2 cellular contexts compared by ENCODE assay signal in the genomic region with DNA sequence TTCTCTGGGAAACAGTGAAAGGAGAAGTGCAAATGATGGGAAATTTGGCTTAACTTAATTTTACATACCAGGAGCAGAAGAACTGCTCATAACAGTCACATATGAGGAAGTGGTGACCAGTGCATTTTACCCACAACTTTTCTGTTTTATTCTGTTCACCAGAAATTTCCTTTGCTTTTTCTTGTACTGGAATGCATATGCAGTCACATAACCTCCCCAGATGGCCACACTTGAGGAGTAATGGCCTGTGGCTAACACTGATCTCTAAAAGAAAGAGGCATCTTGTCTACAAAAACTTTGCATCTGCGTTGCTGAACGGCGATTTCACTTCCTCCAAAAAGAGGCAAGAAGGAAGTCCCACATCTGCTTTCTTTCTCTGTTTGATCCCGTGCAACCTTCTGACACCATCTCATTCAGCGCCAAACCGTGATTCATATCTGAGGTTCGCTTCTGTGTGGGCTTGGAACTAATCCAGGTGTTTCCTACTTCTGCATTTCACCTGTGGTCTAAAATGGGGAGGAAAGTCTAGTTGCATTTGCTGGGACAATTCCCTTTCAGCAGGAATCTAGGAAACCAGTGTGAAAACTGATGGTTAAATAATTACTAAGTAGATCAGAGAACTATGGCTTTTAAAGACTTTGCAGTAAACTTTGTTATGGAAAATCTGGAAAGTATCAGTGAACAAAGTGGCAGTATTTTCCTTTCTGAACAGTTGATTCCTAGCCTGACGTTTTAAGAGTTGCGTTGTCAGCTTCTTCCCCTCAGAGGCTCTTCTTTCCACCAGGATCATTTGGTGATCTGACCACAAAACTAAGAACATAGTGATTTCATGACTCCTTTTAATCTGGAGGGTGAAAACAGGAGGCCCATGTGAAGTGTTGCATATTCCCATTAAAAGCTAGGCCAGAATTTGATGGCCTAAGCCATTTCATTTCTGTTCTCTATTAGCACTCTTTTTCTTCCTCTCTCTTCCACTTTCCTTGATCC.
TF ChIP-seq lines count a peak whose summit lies in the region.

No MANE protein-coding gene starts in this region.

TF ChIP-seq in liver, 16 proteins besides CTCF, POLR2A, EP300 and RAD21:
- no peak for TF ChIP-seq HNF4G (IDR thresholded peaks at IDR 0.05)
- no peak for TF ChIP-seq GABPA (IDR thresholded peaks at IDR 0.05 in 1 of 2, conservative IDR thresholded peaks at IDR 0.05 in 1 of 2)
- TF ChIP-seq MAX (IDR thresholded peaks at IDR 0.05) = peak; percentile 9
- TF ChIP-seq HNF4A (conservative IDR thresholded peaks at IDR 0.05) = no peak
- TF ChIP-seq EGR1 (IDR thresholded peaks at IDR 0.05; ENCODE audit: low read depth in 2 of 2) = no peak
- peak; percentile 8 for TF ChIP-seq NR2F2 (IDR thresholded peaks at IDR 0.05)
- no peak for TF ChIP-seq ZBTB33 (IDR thresholded peaks at IDR 0.05)
- no peak for TF ChIP-seq TAF1 (conservative IDR thresholded peaks at IDR 0.05)
- no peak for TF ChIP-seq RXRA (IDR thresholded peaks at IDR 0.05)
- TF ChIP-seq FOXA2 (IDR thresholded peaks at IDR 0.05) = no peak
- no peak for TF ChIP-seq JUND (IDR thresholded peaks at IDR 0.05)
- TF ChIP-seq, protein P1, sequence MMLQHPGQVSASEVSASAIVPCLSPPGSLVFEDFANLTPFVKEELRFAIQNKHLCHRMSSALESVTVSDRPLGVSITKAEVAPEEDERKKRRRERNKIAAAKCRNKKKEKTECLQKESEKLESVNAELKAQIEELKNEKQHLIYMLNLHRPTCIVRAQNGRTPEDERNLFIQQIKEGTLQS (IDR thresholded peaks at IDR 0.05) = no peak
- no peak for TF ChIP-seq SP1 (IDR thresholded peaks at IDR 0.05)
- peak; percentile 18 for TF ChIP-seq YY1 (IDR thresholded peaks at IDR 0.05)
- no peak for TF ChIP-seq FOXA1 (IDR thresholded peaks at IDR 0.05)
- TF ChIP-seq, protein P2, sequence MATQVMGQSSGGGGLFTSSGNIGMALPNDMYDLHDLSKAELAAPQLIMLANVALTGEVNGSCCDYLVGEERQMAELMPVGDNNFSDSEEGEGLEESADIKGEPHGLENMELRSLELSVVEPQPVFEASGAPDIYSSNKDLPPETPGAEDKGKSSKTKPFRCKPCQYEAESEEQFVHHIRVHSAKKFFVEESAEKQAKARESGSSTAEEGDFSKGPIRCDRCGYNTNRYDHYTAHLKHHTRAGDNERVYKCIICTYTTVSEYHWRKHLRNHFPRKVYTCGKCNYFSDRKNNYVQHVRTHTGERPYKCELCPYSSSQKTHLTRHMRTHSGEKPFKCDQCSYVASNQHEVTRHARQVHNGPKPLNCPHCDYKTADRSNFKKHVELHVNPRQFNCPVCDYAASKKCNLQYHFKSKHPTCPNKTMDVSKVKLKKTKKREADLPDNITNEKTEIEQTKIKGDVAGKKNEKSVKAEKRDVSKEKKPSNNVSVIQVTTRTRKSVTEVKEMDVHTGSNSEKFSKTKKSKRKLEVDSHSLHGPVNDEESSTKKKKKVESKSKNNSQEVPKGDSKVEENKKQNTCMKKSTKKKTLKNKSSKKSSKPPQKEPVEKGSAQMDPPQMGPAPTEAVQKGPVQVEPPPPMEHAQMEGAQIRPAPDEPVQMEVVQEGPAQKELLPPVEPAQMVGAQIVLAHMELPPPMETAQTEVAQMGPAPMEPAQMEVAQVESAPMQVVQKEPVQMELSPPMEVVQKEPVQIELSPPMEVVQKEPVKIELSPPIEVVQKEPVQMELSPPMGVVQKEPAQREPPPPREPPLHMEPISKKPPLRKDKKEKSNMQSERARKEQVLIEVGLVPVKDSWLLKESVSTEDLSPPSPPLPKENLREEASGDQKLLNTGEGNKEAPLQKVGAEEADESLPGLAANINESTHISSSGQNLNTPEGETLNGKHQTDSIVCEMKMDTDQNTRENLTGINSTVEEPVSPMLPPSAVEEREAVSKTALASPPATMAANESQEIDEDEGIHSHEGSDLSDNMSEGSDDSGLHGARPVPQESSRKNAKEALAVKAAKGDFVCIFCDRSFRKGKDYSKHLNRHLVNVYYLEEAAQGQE (IDR thresholded peaks at IDR 0.05) = no peak

TF ChIP-seq in HepG2, 621 proteins besides CTCF, POLR2A, EP300 and RAD21:
- TF ChIP-seq ZBTB3 (CRISPR knock-in tag; IDR thresholded peaks at IDR 0.05; ENCODE audit: borderline replicate concordance, low read depth) (no peak), ZNF552 (CRISPR knock-in tag; IDR thresholded peaks at IDR 0.05; ENCODE audit: borderline replicate concordance) (no peak), ZSCAN12 (CRISPR knock-in tag; IDR thresholded peaks at IDR 0.05) (no peak), ZNF446 (CRISPR knock-in tag; IDR thresholded peaks at IDR 0.05) (no peak), RAD51 (IDR thresholded peaks at IDR 0.05; ENCODE audit: borderline replicate concordance) (no peak), SYNCRIP (IDR thresholded peaks at IDR 0.05; ENCODE audit: insufficient read depth, low read depth, low read length) (no peak), ELF1 (CRISPR knock-in tag; IDR thresholded peaks at IDR 0.05) (no peak), ZNF577 (CRISPR knock-in tag; IDR thresholded peaks at IDR 0.05; ENCODE audit: borderline replicate concordance, low read depth) (no peak), ZNF558 (CRISPR knock-in tag; IDR thresholded peaks at IDR 0.05; ENCODE audit: borderline replicate concordance) (no peak), ZNF383 (CRISPR knock-in tag; IDR thresholded peaks at IDR 0.05; ENCODE audit: borderline replicate concordance) (no peak), KMT2A (CRISPR knock-in tag; IDR thresholded peaks at IDR 0.05) (no peak), IKZF4 (CRISPR knock-in tag; IDR thresholded peaks at IDR 0.05; ENCODE audit: borderline replicate concordance, low read depth, not compliant biosample characterization) (no peak)
- TF ChIP-seq, protein P3, sequence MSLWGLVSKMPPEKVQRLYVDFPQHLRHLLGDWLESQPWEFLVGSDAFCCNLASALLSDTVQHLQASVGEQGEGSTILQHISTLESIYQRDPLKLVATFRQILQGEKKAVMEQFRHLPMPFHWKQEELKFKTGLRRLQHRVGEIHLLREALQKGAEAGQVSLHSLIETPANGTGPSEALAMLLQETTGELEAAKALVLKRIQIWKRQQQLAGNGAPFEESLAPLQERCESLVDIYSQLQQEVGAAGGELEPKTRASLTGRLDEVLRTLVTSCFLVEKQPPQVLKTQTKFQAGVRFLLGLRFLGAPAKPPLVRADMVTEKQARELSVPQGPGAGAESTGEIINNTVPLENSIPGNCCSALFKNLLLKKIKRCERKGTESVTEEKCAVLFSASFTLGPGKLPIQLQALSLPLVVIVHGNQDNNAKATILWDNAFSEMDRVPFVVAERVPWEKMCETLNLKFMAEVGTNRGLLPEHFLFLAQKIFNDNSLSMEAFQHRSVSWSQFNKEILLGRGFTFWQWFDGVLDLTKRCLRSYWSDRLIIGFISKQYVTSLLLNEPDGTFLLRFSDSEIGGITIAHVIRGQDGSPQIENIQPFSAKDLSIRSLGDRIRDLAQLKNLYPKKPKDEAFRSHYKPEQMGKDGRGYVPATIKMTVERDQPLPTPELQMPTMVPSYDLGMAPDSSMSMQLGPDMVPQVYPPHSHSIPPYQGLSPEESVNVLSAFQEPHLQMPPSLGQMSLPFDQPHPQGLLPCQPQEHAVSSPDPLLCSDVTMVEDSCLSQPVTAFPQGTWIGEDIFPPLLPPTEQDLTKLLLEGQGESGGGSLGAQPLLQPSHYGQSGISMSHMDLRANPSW (CRISPR knock-in tag; IDR thresholded peaks at IDR 0.05; ENCODE audit: borderline replicate concordance) = no peak
- TF ChIP-seq, protein P4, sequence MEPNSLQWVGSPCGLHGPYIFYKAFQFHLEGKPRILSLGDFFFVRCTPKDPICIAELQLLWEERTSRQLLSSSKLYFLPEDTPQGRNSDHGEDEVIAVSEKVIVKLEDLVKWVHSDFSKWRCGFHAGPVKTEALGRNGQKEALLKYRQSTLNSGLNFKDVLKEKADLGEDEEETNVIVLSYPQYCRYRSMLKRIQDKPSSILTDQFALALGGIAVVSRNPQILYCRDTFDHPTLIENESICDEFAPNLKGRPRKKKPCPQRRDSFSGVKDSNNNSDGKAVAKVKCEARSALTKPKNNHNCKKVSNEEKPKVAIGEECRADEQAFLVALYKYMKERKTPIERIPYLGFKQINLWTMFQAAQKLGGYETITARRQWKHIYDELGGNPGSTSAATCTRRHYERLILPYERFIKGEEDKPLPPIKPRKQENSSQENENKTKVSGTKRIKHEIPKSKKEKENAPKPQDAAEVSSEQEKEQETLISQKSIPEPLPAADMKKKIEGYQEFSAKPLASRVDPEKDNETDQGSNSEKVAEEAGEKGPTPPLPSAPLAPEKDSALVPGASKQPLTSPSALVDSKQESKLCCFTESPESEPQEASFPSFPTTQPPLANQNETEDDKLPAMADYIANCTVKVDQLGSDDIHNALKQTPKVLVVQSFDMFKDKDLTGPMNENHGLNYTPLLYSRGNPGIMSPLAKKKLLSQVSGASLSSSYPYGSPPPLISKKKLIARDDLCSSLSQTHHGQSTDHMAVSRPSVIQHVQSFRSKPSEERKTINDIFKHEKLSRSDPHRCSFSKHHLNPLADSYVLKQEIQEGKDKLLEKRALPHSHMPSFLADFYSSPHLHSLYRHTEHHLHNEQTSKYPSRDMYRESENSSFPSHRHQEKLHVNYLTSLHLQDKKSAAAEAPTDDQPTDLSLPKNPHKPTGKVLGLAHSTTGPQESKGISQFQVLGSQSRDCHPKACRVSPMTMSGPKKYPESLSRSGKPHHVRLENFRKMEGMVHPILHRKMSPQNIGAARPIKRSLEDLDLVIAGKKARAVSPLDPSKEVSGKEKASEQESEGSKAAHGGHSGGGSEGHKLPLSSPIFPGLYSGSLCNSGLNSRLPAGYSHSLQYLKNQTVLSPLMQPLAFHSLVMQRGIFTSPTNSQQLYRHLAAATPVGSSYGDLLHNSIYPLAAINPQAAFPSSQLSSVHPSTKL (CRISPR knock-in tag; IDR thresholded peaks at IDR 0.05) = no peak
